Comparison of ENCODE assay signal across 10 cellular contexts in the genomic region with DNA sequence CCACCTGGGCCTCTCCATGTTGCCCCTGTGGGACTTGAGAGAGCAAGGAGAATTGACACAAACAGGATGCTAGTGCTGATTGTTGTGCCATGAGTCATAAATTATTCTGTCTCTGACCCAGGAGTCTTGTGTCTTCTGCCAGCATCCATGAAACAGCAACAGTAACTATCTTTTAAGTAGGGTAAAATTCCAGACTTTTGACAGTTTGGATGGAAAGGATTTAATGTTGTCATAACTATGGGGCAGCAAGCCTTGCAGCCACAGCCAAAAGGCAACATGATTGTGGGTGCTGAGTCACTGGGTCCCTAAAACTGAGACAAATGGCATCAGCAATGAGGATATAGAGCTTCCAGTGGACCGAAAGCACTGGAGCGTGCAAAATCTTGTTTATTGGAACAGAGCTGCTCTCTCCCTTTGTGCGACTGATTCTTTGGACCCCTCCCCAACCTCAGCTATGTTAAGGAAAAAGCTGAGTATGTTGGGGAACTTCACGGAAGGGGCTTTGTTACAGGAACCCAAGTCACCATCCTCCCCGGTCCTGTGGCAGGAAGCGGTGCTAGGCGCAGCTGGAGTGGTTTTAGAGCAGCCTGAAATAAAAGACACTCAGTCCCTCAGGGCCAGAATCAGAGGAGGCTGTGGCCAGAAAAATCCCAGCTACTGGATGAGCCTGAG. TPM values are rescaled to one million over a fixed set of nuclear protein-coding genes. Genes with fewer than 3 reads are reported as not detected.
DNase-seq lines count a peak whose midpoint lies in the region; FAIRE-seq and TF ChIP-seq lines count a peak whose summit lies in the region.
"Had no signal": no experiment of that assay in that cellular context is flagged by ENCODE, and none has a peak within 500 bp of the region (broad histone marks: within the 10 kb centered on the region; RNA-seq: fewer than 3 reads in every experiment).

No MANE protein-coding gene starts in this region.

- H3K36me3 ChIP-seq in PC-9 (ENCODE audit: low read depth) (no peaks in the 10 kb centered on the region), small intestine (ENCODE audit: control insufficient read depth in 2 of 2, insufficient read depth in 2 of 2, low read length in 2 of 2) (no peaks in the 10 kb centered on the region)
- H3K36me3 ChIP-seq: thyroid gland had no signal

- H3K4me3 ChIP-seq in PC-9 (no peak overlapping the region), small intestine (ENCODE audit: low read depth in 1 of 2, low read length in 2 of 2) (no peak overlapping the region)
- H3K4me3 ChIP-seq: thyroid gland had no signal

- no peak overlapping the region for H3K27ac ChIP-seq in PC-9
- peak overlapping the region in 1 of 2 donors; percentile 47 for H3K27ac ChIP-seq in small intestine (ENCODE audit: low read depth in 1 of 2, low read length in 1 of 2)
- H3K27ac ChIP-seq: C4-2B had no signal

- H4K20me1 ChIP-seq in PC-9 (ENCODE audit: insufficient read depth): no peaks in the 10 kb centered on the region

- 60 to 79% (median 66%) methylated on average over 7 of the region's 7 CpGs for WGBS in small intestine, 3 donors

- H3K4me1 Mint-ChIP-seq in dendritic cell treated with granulocyte-macrophage colony-stimulating factor and Interleukin-4, amounts not matched to agents 40 ng/mL and 50 ng/mL, for 4 days (ENCODE audit: low read depth): peaks cover 55% of the 10 kb centered on the region
- peaks cover 12% of the 10 kb centered on the region for H3K4me1 Mint-ChIP-seq in osteocyte (ENCODE audit: unreplicated experiment)

- H3K27me3 ChIP-seq in PC-9 (ENCODE audit: insufficient read depth, low read depth) (no peaks in the 10 kb centered on the region), small intestine (ENCODE audit: control insufficient read depth in 2 of 2, insufficient read depth in 2 of 2, low read length in 2 of 2) (no peaks in the 10 kb centered on the region)
- H3K27me3 ChIP-seq: thyroid gland had no signal

- H3K79me2 ChIP-seq in PC-9 (ENCODE audit: low read depth): no peaks in the 10 kb centered on the region

- TF ChIP-seq CTCF in PC-9 (conservative IDR thresholded peaks at IDR 0.05) (no peak), osteocyte (IDR thresholded peaks at IDR 0.05) (no peak)

- no peak for FAIRE-seq in small intestine (lab: Jason Lieb, UNC)

- BruUV-seq in PC-9 (replicated peaks; lab: Mats Ljungman, UMichigan): no TSS peak

- peak overlapping the region; percentile 76 for H3K27ac Mint-ChIP-seq in dendritic cell treated with granulocyte-macrophage colony-stimulating factor and Interleukin-4, amounts not matched to agents 40 ng/mL and 50 ng/mL, for 4 days
- no peak overlapping the region for H3K27ac Mint-ChIP-seq in osteocyte (ENCODE audit: unreplicated experiment)

- no peaks in the 10 kb centered on the region for H3K27me3 Mint-ChIP-seq in dendritic cell treated with granulocyte-macrophage colony-stimulating factor and Interleukin-4, amounts not matched to agents 40 ng/mL and 50 ng/mL, for 4 days
- H3K27me3 Mint-ChIP-seq in osteocyte (ENCODE audit: unreplicated experiment): peaks cover 15% of the 10 kb centered on the region

- no peaks in the 10 kb centered on the region for H3K9me2 ChIP-seq in PC-9 (ENCODE audit: insufficient read depth)

- H3K36me3 Mint-ChIP-seq in dendritic cell treated with granulocyte-macrophage colony-stimulating factor and Interleukin-4, amounts not matched to agents 40 ng/mL and 50 ng/mL, for 4 days (ENCODE audit: low read depth): peaks cover 85% of the 10 kb centered on the region
- H3K36me3 Mint-ChIP-seq in osteocyte (ENCODE audit: unreplicated experiment): no peaks in the 10 kb centered on the region

- no peaks in the 10 kb centered on the region for H3K9me3 ChIP-seq in PC-9 (ENCODE audit: insufficient read depth, low read depth)
- H3K9me3 ChIP-seq in small intestine (ENCODE audit: control insufficient read depth, low read depth): no peaks in the 10 kb centered on the region
- H3K9me3 ChIP-seq: thyroid gland had no signal

- POLR2A ChIA-PET in PC-9 (lab: Charles Lee; ENCODE audit: unreplicated experiment): interaction anchor here (0.6 to 0.7 kb wide), 2 partner anchors 10 to 18 kb away, joined by 3 read pairs; no protein-coding TSS in a partner anchor

- H3K4me3 Mint-ChIP-seq in dendritic cell treated with granulocyte-macrophage colony-stimulating factor and Interleukin-4, amounts not matched to agents 40 ng/mL and 50 ng/mL, for 4 days: peak overlapping the region; percentile 59
- H3K4me3 Mint-ChIP-seq in osteocyte (ENCODE audit: unreplicated experiment): no peak overlapping the region

- no peak overlapping the region for H3K4me2 ChIP-seq in PC-9

- intact Hi-C loops in PC-9 (cut with micrococcal nuclease; ENCODE audit: unreplicated experiment): no loop called here
- intact Hi-C loops in dendritic cell treated with granulocyte-macrophage colony-stimulating factor and Interleukin-4, amounts not matched to agents 40 ng/mL and 50 ng/mL, for 4 days (cut with micrococcal nuclease): no loop called here

- H3F3A ChIP-seq in PC-9 (ENCODE audit: insufficient read depth, low read depth): peaks cover 25% of the 10 kb centered on the region; the same call in 1 of the 2 replicates

- CTCF ChIA-PET in PC-9 (lab: Charles Lee): interaction anchor here (0.5 kb wide), 1 partner anchor 92 kb away, joined by 3 read pairs; no protein-coding TSS in a partner anchor

- peak; percentile 15 for DNase-seq in activated CD4-positive, alpha-beta T cell treated with anti-CD3 and anti-CD28 coated beads for 48 hours
- no peak for DNase-seq in activated CD4-positive, alpha-beta T cell treated with anti-CD3 and anti-CD28 coated beads for 1 hour
- DNase-seq in PC-9: peak; percentile 26 to 39
- peak; percentile 39 for DNase-seq in small intestine
- no peak for DNase-seq in cortex of kidney (lab: John Stamatoyannopoulos, UW)
- no peak for DNase-seq in NCI-H187 treated with DMSO at 0.1 percent for 48 hours (lab: John Stamatoyannopoulos, UW)
- DNase-seq in osteocyte (ENCODE audit: extremely low spot score, unreplicated experiment): no peak
- DNase-seq: thyroid gland had no signal

- no peak overlapping the region for H2AFZ ChIP-seq in PC-9

- H3K4me1 ChIP-seq in PC-9 (replicated peaks; ENCODE audit: insufficient read depth) (peaks cover 18% of the 10 kb centered on the region), small intestine (ENCODE audit: control insufficient read depth in 2 of 2, insufficient read depth in 1 of 2, low read depth in 1 of 2, low read length in 1 of 2) (no peaks in the 10 kb centered on the region)
- H3K4me1 ChIP-seq: thyroid gland had no signal

- H3K9me3 Mint-ChIP-seq in dendritic cell treated with granulocyte-macrophage colony-stimulating factor and Interleukin-4, amounts not matched to agents 40 ng/mL and 50 ng/mL, for 4 days: no peaks in the 10 kb centered on the region
- H3K9me3 Mint-ChIP-seq in osteocyte (ENCODE audit: unreplicated experiment): no peaks in the 10 kb centered on the region

RNA-seq across cellular contexts. Expression of a gene that starts 9.6 kb away (rescaled TPM):
- total RNA-seq in PC-9 (2021): not detected in 2 replicates
- polyA plus RNA-seq in small intestine: under 1 TPM in 2 of 3 donors, not detected in 1; 0.27 to 0.92 TPM
- 0.50 and 0.86 TPM in 2 replicates for total RNA-seq in osteocyte

RNA-seq across cellular contexts. Expression of a gene that starts 10.2 kb away (rescaled TPM):
- total RNA-seq in PC-9 (2021): 214 and 229 TPM in 2 replicates
- polyA plus RNA-seq in small intestine: 10 to 100 TPM; 55.4 to 72.0 (median 61.7) TPM
- 114 and 122 TPM in 2 replicates for total RNA-seq in osteocyte

RNA-seq across cellular contexts. Expression of a gene that starts 20.0 kb away (rescaled TPM):
- 55.0 and 55.4 TPM in 2 replicates for total RNA-seq in PC-9 (2021)
- polyA plus RNA-seq in small intestine: 10 to 100 TPM in 1 of 3 donors, 1 to 10 TPM in 2; 1.6 to 16.7 (median 1.8) TPM
- 5.9 and 7.7 TPM in 2 replicates for total RNA-seq in osteocyte

RNA-seq across cellular contexts. Expression of a gene that starts 49.5 kb away (rescaled TPM):
- total RNA-seq in PC-9 (2021) (85.3 and 99.5 TPM in 2 replicates), osteocyte (54.6 and 56.3 TPM in 2 replicates)
- 10 to 100 TPM; 50.3 to 59.9 (median 53.2) TPM for polyA plus RNA-seq in small intestine

RNA-seq across cellular contexts. Expression of a gene that starts 49.7 kb away (rescaled TPM):
- total RNA-seq in PC-9 (2021) (38.4 and 50.3 TPM in 2 replicates), osteocyte (56.3 and 61.8 TPM in 2 replicates)
- polyA plus RNA-seq in small intestine: 10 to 100 TPM; 12.1 to 27.6 (median 14.6) TPM

Comparison
In these comparisons a context has a peak if more than half of its experiments do, and no peak if none do; other contexts are left out.
1. DNase-seq: peak in activated CD4-positive, alpha-beta T cell treated with anti-CD3 and anti-CD28 coated beads for 48 hours (single experiment), PC-9 (2 of 2) and small intestine (single experiment); none in activated CD4-positive, alpha-beta T cell treated with anti-CD3 and anti-CD28 coated beads for 1 hour (single experiment), cortex of kidney (single experiment), NCI-H187 treated with DMSO at 0.1 percent for 48 hours (single experiment) and osteocyte (single experiment).